Comparison of ENCODE assay signal across 16 cellular contexts in genomic region chr3:52185311-52185710, GRCh38. TPM values are rescaled to one million over a fixed set of nuclear protein-coding genes. Genes with fewer than 3 reads are reported as not detected.
DNase-seq lines count a peak whose midpoint lies in the region; ATAC-seq and TF ChIP-seq lines count a peak whose summit lies in the region.
"Had no signal": no experiment of that assay in that cellular context is flagged by ENCODE, and none has a peak within 500 bp of the region (broad histone marks: within the 10 kb centered on the region; RNA-seq: fewer than 3 reads in every experiment).

No MANE protein-coding gene starts in this region.

- no peaks in the 10 kb centered on the region for H3K36me3 Mint-ChIP-seq in dendritic cell treated with granulocyte-macrophage colony-stimulating factor and Interleukin-4, amounts not matched to agents 40 ng/mL and 50 ng/mL, for 4 days (ENCODE audit: low read depth)
- H3K36me3 Mint-ChIP-seq: CD8-positive, alpha-beta T cell had no signal

- H3K27ac ChIP-seq in BLaER1 treated with 17β-estradiol and CSF1 and Interleukin-3, amounts not matched to agents 10 nM and 100 nM, result peak overlapping the region in 6 of 11 experiments; percentile 43 to 73 (median 68); a peak in 10 of 22 replicates
- H3K27ac ChIP-seq in spleen, result no peak overlapping the region
- no peak overlapping the region for H3K27ac ChIP-seq in ovary
- H3K27ac ChIP-seq: C4-2B had no signal

- TF ChIP-seq CTCF in spleen (IDR thresholded peaks at IDR 0.05 in 8 of 11, conservative IDR thresholded peaks at IDR 0.05 in 3 of 11), result no peak
- TF ChIP-seq CTCF in ovary (IDR thresholded peaks at IDR 0.05), result no peak

- intact Hi-C loops in dendritic cell treated with granulocyte-macrophage colony-stimulating factor and Interleukin-4, amounts not matched to agents 40 ng/mL and 50 ng/mL, for 4 days (cut with micrococcal nuclease), result no loop called here
- intact Hi-C loops in spleen (cut with DNase I; ENCODE audit: low total_unique reads), result no loop called here
- intact Hi-C loops in ovary (cut with DNase I), result no loop called here

- no peaks in the 10 kb centered on the region for H3K9me3 ChIP-seq in BLaER1 treated with 17β-estradiol and CSF1 and Interleukin-3, amounts not matched to agents 10 nM and 100 nM (replicated peaks in 1 of 11)
- H3K9me3 ChIP-seq in spleen, result no peaks in the 10 kb centered on the region
- H3K9me3 ChIP-seq in ovary, result no peaks in the 10 kb centered on the region
- H3K9me3 ChIP-seq: HAP-1 had no signal

- H3K4me3 ChIP-seq in BLaER1 treated with 17β-estradiol and CSF1 and Interleukin-3, amounts not matched to agents 10 nM and 100 nM, result no peak overlapping the region
- H3K4me3 ChIP-seq in H7 (ENCODE audit: insufficient read depth, low read depth, low read length) (no peak overlapping the region), spleen (no peak overlapping the region), ovary (no peak overlapping the region)
- H3K4me3 ChIP-seq: HAP-1 had no signal

- peaks cover 67% of the 10 kb centered on the region for H3K4me1 Mint-ChIP-seq in dendritic cell treated with granulocyte-macrophage colony-stimulating factor and Interleukin-4, amounts not matched to agents 40 ng/mL and 50 ng/mL, for 4 days (ENCODE audit: low read depth)

- peaks cover 33 to 71% (median 50%) of the 10 kb centered on the region in 10 experiments for H3K4me1 ChIP-seq in BLaER1 treated with 17β-estradiol and CSF1 and Interleukin-3, amounts not matched to agents 10 nM and 100 nM
- H3K4me1 ChIP-seq in spleen (peaks cover 0 to 52% (median 9%) of the 10 kb centered on the region in 6 donors), ovary (ENCODE audit: insufficient read depth) (peaks cover 5% of the 10 kb centered on the region)
- H3K4me1 ChIP-seq: HAP-1 had no signal

- peak overlapping the region; percentile 85 for H3K27ac Mint-ChIP-seq in dendritic cell treated with granulocyte-macrophage colony-stimulating factor and Interleukin-4, amounts not matched to agents 40 ng/mL and 50 ng/mL, for 4 days
- H3K27ac Mint-ChIP-seq: B cell; CD8-positive, alpha-beta T cell had no signal

- no peaks in the 10 kb centered on the region for H3K27me3 Mint-ChIP-seq in dendritic cell treated with granulocyte-macrophage colony-stimulating factor and Interleukin-4, amounts not matched to agents 40 ng/mL and 50 ng/mL, for 4 days
- H3K27me3 Mint-ChIP-seq: B cell had no signal

- ATAC-seq in GM18861 (IDR thresholded peaks at IDR 0.05; ENCODE audit: unreplicated experiment), result no peak
- ATAC-seq: CD8-positive, alpha-beta T cell had no signal

- no peaks in the 10 kb centered on the region for H3K9me3 Mint-ChIP-seq in dendritic cell treated with granulocyte-macrophage colony-stimulating factor and Interleukin-4, amounts not matched to agents 40 ng/mL and 50 ng/mL, for 4 days
- H3K9me3 Mint-ChIP-seq: CD8-positive, alpha-beta T cell had no signal

- H3K27me3 ChIP-seq in BLaER1 treated with 17β-estradiol and CSF1 and Interleukin-3, amounts not matched to agents 10 nM and 100 nM, result no peaks in the 10 kb centered on the region
- H3K27me3 ChIP-seq in H7 (ENCODE audit: control insufficient read depth, insufficient read depth, low read length), result no peaks in the 10 kb centered on the region
- H3K27me3 ChIP-seq in spleen (replicated peaks in 1 of 7), result no peaks in the 10 kb centered on the region
- no peaks in the 10 kb centered on the region for H3K27me3 ChIP-seq in ovary

- no peaks in the 10 kb centered on the region for H3K36me3 ChIP-seq in BLaER1 treated with 17β-estradiol and CSF1 and Interleukin-3, amounts not matched to agents 10 nM and 100 nM
- H3K36me3 ChIP-seq in H7 (replicated peaks; ENCODE audit: control insufficient read depth, insufficient read depth, low read length) (no peaks in the 10 kb centered on the region), spleen (no peaks in the 10 kb centered on the region), ovary (no peaks in the 10 kb centered on the region)
- H3K36me3 ChIP-seq: HAP-1 had no signal

- 72 to 92% (median 86%) methylated on average over 5 to 6 of the region's 6 CpGs for WGBS in spleen, 5 donors
- 94 to 99% (median 97%) methylated on average over 6 of the region's 6 CpGs for WGBS in ovary, 3 donors

- H3K4me2 ChIP-seq in BLaER1 treated with 17β-estradiol and CSF1 and Interleukin-3, amounts not matched to agents 10 nM and 100 nM, result peak overlapping the region; percentile 17 to 85 (median 60); a peak in 18 of 22 replicates

- DNase-seq in H7 (peak; percentile 18), spleen (peak; percentile 24), HPDE6-E6E7 (ENCODE audit: extremely low spot score) (no peak), ovary (no peak)
- DNase-seq: Calu3; CD8-positive, alpha-beta T cell; DMS79 treated with DMSO at 0.1 percent for 48 hours had no signal

- H3K4me3 Mint-ChIP-seq in dendritic cell treated with granulocyte-macrophage colony-stimulating factor and Interleukin-4, amounts not matched to agents 40 ng/mL and 50 ng/mL, for 4 days, result no peak overlapping the region
- H3K4me3 Mint-ChIP-seq: B cell; CD8-positive, alpha-beta T cell had no signal

- TF ChIP-seq POLR2A in spleen (IDR thresholded peaks at IDR 0.05) (no peak), ovary (IDR thresholded peaks at IDR 0.05) (no peak)

- no peak for TF ChIP-seq EP300 in ovary (IDR thresholded peaks at IDR 0.05)

- H4K20me1 ChIP-seq in BLaER1 treated with 17β-estradiol and CSF1 and Interleukin-3, amounts not matched to agents 10 nM and 100 nM, result no peaks in the 10 kb centered on the region

- peak overlapping the region in 1 of 11 experiments; percentile 49; a peak in 1 of 22 replicates for H3K9ac ChIP-seq in BLaER1 treated with 17β-estradiol and CSF1 and Interleukin-3, amounts not matched to agents 10 nM and 100 nM

RNA-seq across cellular contexts. Expression of gene ALAS1, which starts 12.6 kb away (rescaled TPM):
- total RNA-seq in H7 (2014; rRNA removed; shearing (Covaris generic)), result 63.8 and 86.9 TPM in 2 replicates
- total RNA-seq in spleen (10 to 100 TPM; 25.3 to 40.8 (median 33.8) TPM), ovary (10 to 100 TPM; 17.9 to 37.4 (median 25.8) TPM)
- polyA plus RNA-seq in spleen (10 to 100 TPM; 13.0 to 25.3 (median 15.4) TPM), ovary (10 to 100 TPM; 16.1 to 70.1 TPM)

RNA-seq across cellular contexts. Expression of gene POC1A, which starts 31.1 kb away (rescaled TPM):
- 25.1 and 26.4 TPM in 2 replicates for total RNA-seq in H7 (2014; rRNA removed; shearing (Covaris generic))
- total RNA-seq in spleen, result 1 to 10 TPM; 1.6 to 4.4 (median 2.5) TPM
- 1 to 10 TPM; 2.4 to 3.2 (median 3.2) TPM for polyA plus RNA-seq in spleen
- 1 to 10 TPM in 5 of 7 donors, under 1 TPM in 2; 0.53 to 1.8 (median 1.3) TPM for total RNA-seq in ovary
- 1 to 10 TPM; 1.1 to 1.3 TPM for polyA plus RNA-seq in ovary

RNA-seq across cellular contexts. Expression of gene TLR9, which starts 40.1 kb away (rescaled TPM):
- not detected in 2 replicates for total RNA-seq in H7 (2014; rRNA removed; shearing (Covaris generic))
- total RNA-seq in spleen (1 to 10 TPM; 2.3 to 7.7 (median 4.2) TPM), ovary (1 to 10 TPM in 1 of 7 donors, under 1 TPM in 4, not detected in 2; 0.22 to 1.5 (median 0.74) TPM)
- polyA plus RNA-seq in spleen (1 to 10 TPM in 1 of 3 donors, under 1 TPM in 1, not detected in 1; 0.55 to 3.8 TPM), ovary (under 1 TPM; 0.15 to 0.58 TPM)
- total RNA-seq: A172, H1, HT1080 had no signal

RNA-seq across cellular contexts. Expression of gene TWF2, which starts 53.6 kb away (rescaled TPM):
- total RNA-seq in H7 (2014; rRNA removed; shearing (Covaris generic)), result 85.8 and 99.0 TPM in 2 replicates
- total RNA-seq in spleen, result 100 to 1,000 TPM in 1 of 7 donors, 10 to 100 TPM in 6; 57.5 to 109 (median 68.2) TPM
- 10 to 100 TPM; 47.3 to 71.4 (median 59.8) TPM for polyA plus RNA-seq in spleen
- 10 to 100 TPM; 34.0 to 56.3 (median 43.3) TPM for total RNA-seq in ovary
- 10 to 100 TPM; 14.3 to 40.7 TPM for polyA plus RNA-seq in ovary

Comparison
In these comparisons a context has a peak if more than half of its experiments do, and no peak if none do; other contexts are left out.
1. H3K27ac ChIP-seq: peak in BLaER1 treated with 17β-estradiol and CSF1 and Interleukin-3, amounts not matched to agents 10 nM and 100 nM (6 of 11); none in spleen (0 of 8) and ovary (0 of 2).
2. DNase-seq: peak in H7 (single experiment) and spleen (single experiment); none in HPDE6-E6E7 (single experiment) and ovary (0 of 5).